ENCODE assay signal across 1 cellular context in the genomic region with DNA sequence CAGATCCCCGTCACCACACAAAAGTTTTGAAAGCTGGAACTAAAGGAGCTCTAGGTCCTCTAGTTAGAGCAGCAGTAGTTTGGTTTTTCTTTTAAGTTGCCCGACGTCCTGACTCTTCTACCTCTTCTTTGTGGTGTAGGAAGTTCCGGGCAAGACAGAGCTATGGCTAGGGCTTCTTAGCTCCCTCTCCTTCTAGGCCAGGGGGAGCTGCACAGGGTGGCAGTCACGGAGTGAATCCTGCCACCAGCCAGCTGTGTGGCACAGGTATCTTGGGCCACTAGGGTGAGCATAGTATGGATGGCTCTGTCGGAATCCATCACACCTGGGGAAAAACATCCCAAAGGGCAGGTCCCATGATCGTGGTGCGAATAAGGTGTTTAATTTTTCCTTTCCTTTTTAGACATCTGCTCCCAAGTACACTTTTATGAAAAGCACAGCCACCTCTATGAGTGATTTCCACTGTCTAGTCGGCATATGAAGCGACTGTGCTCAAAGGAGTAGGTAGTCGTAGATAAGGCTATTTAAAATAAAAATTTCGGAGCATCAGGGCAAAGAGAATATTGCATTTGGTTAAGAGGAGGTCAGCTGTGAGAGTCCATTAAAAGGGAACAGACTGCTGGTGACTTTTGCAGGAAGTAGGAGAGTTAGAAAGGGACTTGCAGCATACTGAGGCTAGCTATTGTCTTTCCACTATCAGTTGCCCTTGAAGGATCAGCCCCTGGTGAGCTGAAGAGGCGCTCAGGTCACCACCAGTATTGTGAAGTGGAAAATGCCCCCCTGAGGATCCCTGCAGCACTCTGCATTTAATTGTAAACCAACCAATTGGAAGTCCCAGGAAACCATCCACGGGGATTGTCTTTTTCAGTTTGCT.
A peak's percentile ranks its signal among the peaks of the same experiment; 100 is the strongest.
TF ChIP-seq lines count a peak whose summit lies in the region.

No MANE protein-coding gene starts in this region.

TF ChIP-seq in H1, 55 proteins besides CTCF, POLR2A, EP300 and RAD21 (continued from another document):
- TF ChIP-seq HDAC6 (IDR thresholded peaks at IDR 0.05; ENCODE audit: low read depth, low read length), result no peak
- TF ChIP-seq ASH2L (IDR thresholded peaks at IDR 0.05; ENCODE audit: low read length), result peak; percentile 26
- TF ChIP-seq SRF (IDR thresholded peaks at IDR 0.05; ENCODE audit: low read depth, low read length), result no peak
- no peak for TF ChIP-seq TAF1 (IDR thresholded peaks at IDR 0.05; ENCODE audit: low read depth, low read length)
- no peak for TF ChIP-seq SAP30 (IDR thresholded peaks at IDR 0.05; ENCODE audit: insufficient read depth, insufficient replicate concordance, low read length)
- peak; percentile 65 for TF ChIP-seq NANOG (IDR thresholded peaks at IDR 0.05; ENCODE audit: insufficient read depth, low read depth, low read length, poor library complexity, severe bottlenecking)
